In the genomic region with DNA sequence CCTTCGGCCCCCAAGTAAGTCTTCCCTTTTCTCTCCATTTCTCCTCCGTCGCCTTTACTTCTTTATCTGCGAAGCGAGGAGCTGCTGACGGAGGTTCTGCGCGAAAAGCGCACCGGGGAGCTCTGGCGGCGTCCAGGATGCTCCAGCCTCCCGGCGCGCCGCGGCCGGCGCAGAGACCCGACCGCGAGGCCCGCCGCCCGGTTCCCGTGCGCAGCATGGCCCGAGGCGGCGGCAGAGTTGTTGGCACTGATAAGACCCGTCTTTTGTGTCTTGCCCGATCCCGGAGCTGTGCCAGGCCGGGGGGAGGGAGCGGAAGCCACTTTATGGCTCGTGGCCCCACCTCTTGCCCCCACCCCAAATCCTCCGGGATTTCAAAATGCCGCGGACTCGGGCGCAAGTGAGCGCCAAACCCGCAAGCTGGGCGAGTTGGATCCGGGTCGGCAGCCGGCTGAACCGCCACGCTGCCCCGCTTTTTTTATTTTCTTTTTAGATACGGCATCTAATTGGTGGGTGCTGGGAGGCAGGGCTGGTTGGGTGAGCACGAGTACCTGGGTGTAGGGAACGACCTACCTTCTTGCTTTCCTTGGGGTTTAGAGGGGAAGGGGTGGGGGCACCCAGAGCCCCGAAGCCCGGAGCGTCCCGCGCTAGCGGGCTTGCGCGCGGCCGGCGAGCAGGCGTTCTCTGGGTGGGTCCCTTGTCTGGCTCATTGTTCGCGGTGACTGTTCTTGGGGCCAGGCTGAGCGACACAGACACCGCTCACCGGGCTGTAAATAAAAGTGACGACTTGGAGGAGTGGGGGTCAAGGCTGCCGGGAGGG, we compare ENCODE assay signal across 9 cellular contexts.
DNase-seq lines count a peak whose midpoint lies in the region; ATAC-seq and TF ChIP-seq lines count a peak whose summit lies in the region.
"Had no signal": no experiment of that assay in that cellular context is flagged by ENCODE, and none has a peak within 500 bp of the region (broad histone marks: within the 10 kb centered on the region; RNA-seq: fewer than 3 reads in every experiment).

No MANE protein-coding gene starts in this region.

- H3K4me3 Mint-ChIP-seq in brain, result peak overlapping the region; percentile 94 to 99 (median 96)

- H3K9me3 Mint-ChIP-seq in brain, result peaks cover 0 to 4% (median 0%) of the 10 kb centered on the region in 5 experiments

- no peaks in the 10 kb centered on the region for H4K20me1 ChIP-seq in MM.1S (ENCODE audit: insufficient read depth, low read length)

- H3K36me3 Mint-ChIP-seq in brain, result no peaks in the 10 kb centered on the region

- no peaks in the 10 kb centered on the region for H3K27me3 ChIP-seq in MM.1S (replicated peaks; ENCODE audit: insufficient read depth, low read length)

- no peaks in the 10 kb centered on the region for H3K9me2 ChIP-seq in MM.1S (replicated peaks; ENCODE audit: insufficient read depth, low read length)

- H3K9ac ChIP-seq in MM.1S (ENCODE audit: low read length), result peak overlapping the region; percentile 70

- peak; percentile 23 for DNase-seq in DMS153 (lab: John Stamatoyannopoulos, UW)
- DNase-seq in MM.1S, result peak; percentile 31
- peak; percentile 81 for DNase-seq in left kidney (ENCODE audit: low read depth, low spot score)
- DNase-seq in superior temporal gyrus (ENCODE audit: extremely low spot score), result peak; percentile 31
- DNase-seq in stimulated activated naive CD4-positive, alpha-beta T cell treated with Interleukin-2 at 50 U/mL for 16 hours (lab: John Stamatoyannopoulos, UW), result no peak
- DNase-seq in GM19240 (ENCODE audit: insufficient read length, low spot score), result no peak

- peak overlapping the region; percentile 54; the same call in 1 of the 2 replicates for H3K4me2 ChIP-seq in MM.1S (ENCODE audit: low read depth, low read length)

- H3K27ac ChIP-seq in MM.1S (ENCODE audit: low read length), result peak overlapping the region; percentile 41; the same call in 1 of the 2 replicates
- H3K27ac ChIP-seq: epithelial cell of prostate had no signal

- H3K4me1 Mint-ChIP-seq in brain, result peaks cover 51% of the 10 kb centered on the region

- peak overlapping the region; percentile 70 for H3K4me3 ChIP-seq in MM.1S (ENCODE audit: low read length)

- no peaks in the 10 kb centered on the region for H3K9me3 ChIP-seq in MM.1S (replicated peaks; ENCODE audit: insufficient read depth, low read length)

- H3K4me1 ChIP-seq in MM.1S (ENCODE audit: low read length), result no peaks in the 10 kb centered on the region

- ATAC-seq in HG03045 (IDR thresholded peaks at IDR 0.05; ENCODE audit: unreplicated experiment), result no peak

- no peaks in the 10 kb centered on the region for H3K36me3 ChIP-seq in MM.1S (replicated peaks; ENCODE audit: insufficient read depth, low read length)

- TF ChIP-seq CTCF in MM.1S (IDR thresholded peaks at IDR 0.05; ENCODE audit: low read length) (no peak), brain (conservative IDR thresholded peaks at IDR 0.05) (no peak)

- no peaks in the 10 kb centered on the region for H3F3A ChIP-seq in MM.1S (ENCODE audit: insufficient read depth, low read length)

- peaks cover 31% of the 10 kb centered on the region for H3K27me3 Mint-ChIP-seq in brain

- H3K27ac Mint-ChIP-seq in brain, result peak overlapping the region; percentile 83 to 97 (median 94)

- H2AFZ ChIP-seq in MM.1S (ENCODE audit: low read length), result peak overlapping the region; percentile 61

- peaks cover 17% of the 10 kb centered on the region for H3K79me2 ChIP-seq in MM.1S (ENCODE audit: low read length)

Comparison
In these comparisons a context has a peak if more than half of its experiments do, and no peak if none do; other contexts are left out.
1. DNase-seq: peak in DMS153 (single experiment), MM.1S (single experiment), left kidney (single experiment) and superior temporal gyrus (single experiment); none in stimulated activated naive CD4-positive, alpha-beta T cell treated with Interleukin-2 at 50 U/mL for 16 hours (single experiment) and GM19240 (single experiment).